30 cellular contexts compared by ENCODE assay signal in genomic region chr6:46927066-46927465, GRCh38. TPM values are rescaled to one million over a fixed set of nuclear protein-coding genes. Genes with fewer than 3 reads are reported as not detected.
DNase-seq lines count a peak whose midpoint lies in the region; ATAC-seq and TF ChIP-seq lines count a peak whose summit lies in the region.
"Had no signal": no experiment of that assay in that cellular context is flagged by ENCODE, and none has a peak within 500 bp of the region (broad histone marks: within the 10 kb centered on the region; RNA-seq: fewer than 3 reads in every experiment).

No MANE protein-coding gene starts in this region.

- H3F3A ChIP-seq in GM23248 (ENCODE audit: insufficient read depth), result 0 out of 2 replicates have a peak, but pooled peaks cover 5% of the 10 kb centered on the region

- no peak for TF ChIP-seq POLR2A in upper lobe of left lung (IDR thresholded peaks at IDR 0.05)
- TF ChIP-seq POLR2A in Peyer's patch (IDR thresholded peaks at IDR 0.05), result no peak

- no peaks in the 10 kb centered on the region for H3K27me3 Mint-ChIP-seq in activated CD4-positive, alpha-beta T cell treated with anti-CD3 and anti-CD28 coated beads, Interleukin-2, amount 10 ng/mL, durations not matched to agents 7 days and 5 days
- H3K27me3 Mint-ChIP-seq: stimulated activated memory B cell treated with anti-CD40 and anti-IgM and Interleukin-4, amounts not matched to agents 10 μg/mL and 1 μg/mL and 100 μg/mL, for 72 hours had no signal

- H3K27ac ChIP-seq in GM23248 (no peak overlapping the region; the same call in 1 of the 2 replicates), VCaP (peak overlapping the region; percentile 63), upper lobe of left lung (peak overlapping the region; percentile 86 to 95 (median 91)), Peyer's patch (no peak overlapping the region)
- H3K27ac ChIP-seq: prostate gland had no signal

- POLR2A ChIA-PET in activated CD4-positive, alpha-beta T cell treated with anti-CD3 and anti-CD28 coated beads, Interleukin-2, amount 10 ng/mL, durations not matched to agents 7 days and 5 days (lab: Charles Lee), result no interaction called here

- CTCF ChIA-PET in activated CD4-positive, alpha-beta T cell treated with anti-CD3 and anti-CD28 coated beads, Interleukin-2, amount 10 ng/mL, durations not matched to agents 7 days and 5 days (lab: Charles Lee), result no interaction called here

- no peaks in the 10 kb centered on the region for H3K4me1 Mint-ChIP-seq in activated CD4-positive, alpha-beta T cell treated with anti-CD3 and anti-CD28 coated beads, Interleukin-2, amount 10 ng/mL, durations not matched to agents 7 days and 5 days
- H3K4me1 Mint-ChIP-seq: CD14-positive monocyte; naive thymus-derived CD8-positive, alpha-beta T cell; stimulated activated memory B cell treated with anti-CD40 and anti-IgM and Interleukin-4, amounts not matched to agents 10 μg/mL and 1 μg/mL and 100 μg/mL, for 72 hours had no signal

- no peaks in the 10 kb centered on the region for H3K79me2 ChIP-seq in GM23248 (ENCODE audit: insufficient read depth)

- H3K9me2 ChIP-seq in GM23248 (ENCODE audit: insufficient read depth), result no peaks in the 10 kb centered on the region

- no peaks in the 10 kb centered on the region for H3K9me3 Mint-ChIP-seq in activated CD4-positive, alpha-beta T cell treated with anti-CD3 and anti-CD28 coated beads, Interleukin-2, amount 10 ng/mL, durations not matched to agents 7 days and 5 days
- H3K9me3 Mint-ChIP-seq: activated T-helper 2 cell treated with anti-CD3 and anti-CD28 coated beads, Interferon-gamma antibody, Interleukin-2, Interleukin-4, amounts not matched to agents 10 μg/mL and 5 μg/mL and 100 μg/mL, durations not matched to agents 14 hours and 24 hours and 36 hours had no signal

- no peak overlapping the region for H3K9ac ChIP-seq in GM23248

- H3K4me1 ChIP-seq in GM23248 (ENCODE audit: insufficient read depth) (peaks cover 12% of the 10 kb centered on the region; the same call in 1 of the 2 replicates), upper lobe of left lung (peaks cover 34 to 61% (median 50%) of the 10 kb centered on the region in 4 donors), Peyer's patch (no peaks in the 10 kb centered on the region)
- H3K4me1 ChIP-seq: HAP-1, prostate gland had no signal

- TF ChIP-seq CTCF in VCaP (conservative IDR thresholded peaks at IDR 0.05), result no peak
- no peak for TF ChIP-seq CTCF in upper lobe of left lung (IDR thresholded peaks at IDR 0.05)
- TF ChIP-seq CTCF in Peyer's patch (IDR thresholded peaks at IDR 0.05), result no peak

- H3K4me3 ChIP-seq in GM23248 (no peak overlapping the region), upper lobe of left lung (no peak overlapping the region), Peyer's patch (no peak overlapping the region)
- H3K4me3 ChIP-seq: HAP-1, prostate gland had no signal

- no peaks in the 10 kb centered on the region for H3K36me3 ChIP-seq in GM23248 (ENCODE audit: low read depth)
- H3K36me3 ChIP-seq in upper lobe of left lung, result no peaks in the 10 kb centered on the region
- no peaks in the 10 kb centered on the region for H3K36me3 ChIP-seq in Peyer's patch
- H3K36me3 ChIP-seq: HAP-1, prostate gland had no signal

- H3K9me3 ChIP-seq in GM23248 (ENCODE audit: low read depth) (no peaks in the 10 kb centered on the region), upper lobe of left lung (no peaks in the 10 kb centered on the region), Peyer's patch (no peaks in the 10 kb centered on the region)
- H3K9me3 ChIP-seq: HAP-1, prostate gland had no signal

- no peaks in the 10 kb centered on the region for H4K20me1 ChIP-seq in GM23248 (ENCODE audit: insufficient read depth)

- no peak for TF ChIP-seq EP300 in upper lobe of left lung (IDR thresholded peaks at IDR 0.05)

- no peak overlapping the region for H3K27ac Mint-ChIP-seq in activated CD4-positive, alpha-beta T cell treated with anti-CD3 and anti-CD28 coated beads, Interleukin-2, amount 10 ng/mL, durations not matched to agents 7 days and 5 days
- H3K27ac Mint-ChIP-seq: activated naive CD8-positive, alpha-beta T cell; activated T-helper 2 cell treated with anti-CD3 and anti-CD28 coated beads, Interferon-gamma antibody, Interleukin-2, Interleukin-4, amounts not matched to agents 10 μg/mL and 5 μg/mL and 100 μg/mL, durations not matched to agents 14 hours and 24 hours and 36 hours; CD14-positive monocyte; naive thymus-derived CD8-positive, alpha-beta T cell; stimulated activated memory B cell treated with anti-CD40 and anti-IgM and Interleukin-4, amounts not matched to agents 10 μg/mL and 1 μg/mL and 100 μg/mL, for 72 hours had no signal

- in situ Hi-C loops in GM23248 (cut with MboI), result no loop called here

- no peak overlapping the region for H2AFZ ChIP-seq in GM23248

- ATAC-seq in upper lobe of left lung (ENCODE audit: low FRiP score in 2 of 2) (no peak), GM19328 (IDR thresholded peaks at IDR 0.05; ENCODE audit: unreplicated experiment) (no peak)
- ATAC-seq: HepG2; naive thymus-derived CD8-positive, alpha-beta T cell; stimulated activated memory B cell treated with anti-CD40 and anti-IgM and Interleukin-4, amounts not matched to agents 10 μg/mL and 1 μg/mL and 100 μg/mL, for 72 hours had no signal

- no peak overlapping the region for H3K4me3 Mint-ChIP-seq in activated CD4-positive, alpha-beta T cell treated with anti-CD3 and anti-CD28 coated beads, Interleukin-2, amount 10 ng/mL, durations not matched to agents 7 days and 5 days
- H3K4me3 Mint-ChIP-seq: activated naive CD8-positive, alpha-beta T cell; CD14-positive monocyte; naive thymus-derived CD8-positive, alpha-beta T cell; stimulated activated memory B cell treated with anti-CD40 and anti-IgM and Interleukin-4, amounts not matched to agents 10 μg/mL and 1 μg/mL and 100 μg/mL, for 72 hours had no signal

- DNase-seq in GM23248 (peak; percentile 28), glomerular visceral epithelial cell (ENCODE audit: extremely low spot score) (peak; percentile 31), upper lobe of left lung (no peak), Peyer's patch (no peak)
- no peak for DNase-seq in activated CD4-positive, alpha-beta T cell treated with anti-CD3 and anti-CD28 coated beads, Interleukin-2, amount 10 ng/mL, durations not matched to agents 7 days and 5 days
- DNase-seq: activated CD4-positive, alpha-beta T cell treated with anti-CD3 and anti-CD28 coated beads for 4 hours; activated T-cell treated with anti-CD3 and anti-CD28 coated beads for 4 hours; caudate nucleus; cortex of kidney; effector memory CD4-positive, alpha-beta T cell; foreskin fibroblast; head of caudate nucleus; MV-4-11; naive thymus-derived CD8-positive, alpha-beta T cell; NCI-H1436; NCI-H2081; NCI-H526; NK-92 treated with Interleukin-12 subunit alpha and Interleukin-12 subunit beta, amount 100 ng/mL, for 24 hours; SHP77; substantia nigra had no signal

- H3K27me3 ChIP-seq in GM23248 (replicated peaks; ENCODE audit: insufficient read depth) (no peaks in the 10 kb centered on the region), upper lobe of left lung (no peaks in the 10 kb centered on the region), Peyer's patch (no peaks in the 10 kb centered on the region)

- 23 to 25% methylated on average over 5 of the region's 5 CpGs for WGBS in GM23248 (ENCODE audit: low coverage in 1 of 2, low lambda C conversion rate in 2 of 2, missing lambda C conversion rate in 2 of 2), 2 experiments
- WGBS in upper lobe of left lung, 2 donors, result 72 to 81% methylated on average over 5 of the region's 5 CpGs

- H3K4me2 ChIP-seq in GM23248 (ENCODE audit: unreplicated experiment), result peak overlapping the region; percentile 12

- no peaks in the 10 kb centered on the region for H3K36me3 Mint-ChIP-seq in activated CD4-positive, alpha-beta T cell treated with anti-CD3 and anti-CD28 coated beads, Interleukin-2, amount 10 ng/mL, durations not matched to agents 7 days and 5 days (ENCODE audit: low read depth)
- H3K36me3 Mint-ChIP-seq: activated naive CD8-positive, alpha-beta T cell; CD14-positive monocyte; stimulated activated memory B cell treated with anti-CD40 and anti-IgM and Interleukin-4, amounts not matched to agents 10 μg/mL and 1 μg/mL and 100 μg/mL, for 72 hours had no signal

RNA-seq across cellular contexts. Expression of gene ADGRF5, which starts 5.3 kb away (rescaled TPM):
- total RNA-seq in GM23248 (2014; rRNA removed; shearing (Covaris generic)), result 0.13 and 0.65 TPM in 2 replicates
- polyA plus RNA-seq in GM23248 (2016; fragmentation: Nextera tagmentation; extraction: Ambion mirVana), result 0.28 and 0.29 TPM in 2 replicates
- total RNA-seq in upper lobe of left lung (100 to 1,000 TPM; 107 to 352 (median 215) TPM), Peyer's patch (1 to 10 TPM; 3.8 to 9.9 (median 5.4) TPM)
- not detected for total RNA-seq in activated CD4-positive, alpha-beta T cell treated with anti-CD3 and anti-CD28 coated beads, Interleukin-2, amount 10 ng/mL, durations not matched to agents 7 days and 5 days
- total RNA-seq: activated T-helper 2 cell treated with anti-CD3 and anti-CD28 coated beads, Interferon-gamma antibody, Interleukin-2, Interleukin-4, amounts not matched to agents 10 μg/mL and 5 μg/mL and 100 μg/mL, durations not matched to agents 14 hours and 24 hours and 36 hours; HepG2; naive thymus-derived CD8-positive, alpha-beta T cell had no signal
- polyA plus RNA-seq: CD14-positive monocyte; HepG2; keratinocyte; naive thymus-derived CD8-positive, alpha-beta T cell had no signal

Comparison
In these comparisons a context has a peak if more than half of its experiments do, and no peak if none do; other contexts are left out.
1. DNase-seq: peak in GM23248 (single experiment) and glomerular visceral epithelial cell (single experiment); none in upper lobe of left lung (0 of 2), Peyer's patch (0 of 3) and activated CD4-positive, alpha-beta T cell treated with anti-CD3 and anti-CD28 coated beads, Interleukin-2, amount 10 ng/mL, durations not matched to agents 7 days and 5 days (single experiment).
2. H3K27ac ChIP-seq: peak in VCaP (single experiment) and upper lobe of left lung (4 of 4); none in GM23248 (single experiment) and Peyer's patch (0 of 4).
3. RNA of gene ADGRF5, which starts 5.3 kb away (total RNA-seq): 107 to 352 TPM in upper lobe of left lung; 3.8 to 9.9 TPM in Peyer's patch, 0.13 to 0.65 TPM in GM23248 and not detected in activated CD4-positive, alpha-beta T cell treated with anti-CD3 and anti-CD28 coated beads, Interleukin-2, amount 10 ng/mL, durations not matched to agents 7 days and 5 days; every median in the first group is over 4 times any median in the second.